ENCODE assay signal across 8 cellular contexts in genomic region chr1:231211005-231211857, GRCh38. TPM values are rescaled to one million over a fixed set of nuclear protein-coding genes. Genes with fewer than 3 reads are reported as not detected.
DNase-seq lines count a peak whose midpoint lies in the region; ATAC-seq and TF ChIP-seq lines count a peak whose summit lies in the region.

No MANE protein-coding gene starts in this region.

- ATAC-seq in HG02588 (IDR thresholded peaks at IDR 0.05; ENCODE audit: unreplicated experiment) (peak; percentile 86), SK-N-SH treated with all-trans-retinoic acid at 6 μM for 48 hours (peak; percentile 95), heart left ventricle (peak; percentile 50 to 89 (median 80))

- H3K4me3 Mint-ChIP-seq in activated naive CD8-positive, alpha-beta T cell, result peak overlapping the region; percentile 84
- peak overlapping the region; percentile 70 for H3K4me3 Mint-ChIP-seq in progenitor cell of endocrine pancreas (ENCODE audit: low read depth)

- H3K4me1 ChIP-seq in heart left ventricle, result peaks cover 0 to 9% (median 0%) of the 10 kb centered on the region in 12 donors

- peak overlapping the region; percentile 24 for H3K4me3 ChIP-seq in GM12875 (ENCODE audit: low read depth, low read length)
- H3K4me3 ChIP-seq in heart left ventricle, result peak overlapping the region in 9 of 12 donors; percentile 26 to 56 (median 48)

- no peaks in the 10 kb centered on the region for H3K9me3 Mint-ChIP-seq in activated naive CD8-positive, alpha-beta T cell (ENCODE audit: low read depth)
- no peaks in the 10 kb centered on the region for H3K9me3 Mint-ChIP-seq in progenitor cell of endocrine pancreas (ENCODE audit: low read depth)

- H3K36me3 Mint-ChIP-seq in activated naive CD8-positive, alpha-beta T cell, result no peaks in the 10 kb centered on the region
- no peaks in the 10 kb centered on the region for H3K36me3 Mint-ChIP-seq in progenitor cell of endocrine pancreas (ENCODE audit: insufficient read depth)

- H3K27me3 Mint-ChIP-seq in activated naive CD8-positive, alpha-beta T cell, result no peaks in the 10 kb centered on the region
- peaks cover 2% of the 10 kb centered on the region for H3K27me3 Mint-ChIP-seq in progenitor cell of endocrine pancreas

- intact Hi-C loops in heart left ventricle (cut with DNase I), result loop anchor here (1.0 to 10.0 kb wide), 12 partner anchors 116 to 414 kb away; partner anchors contain the start of gene ARV1 (in 1 of the 10)

- 18 to 19% (median 19%) methylated on average over 28 of the region's 28 CpGs for WGBS in heart left ventricle, 4 donors

- H3K4me1 Mint-ChIP-seq in activated naive CD8-positive, alpha-beta T cell (ENCODE audit: low read depth), result peaks cover 27% of the 10 kb centered on the region
- peaks cover 11% of the 10 kb centered on the region for H3K4me1 Mint-ChIP-seq in progenitor cell of endocrine pancreas (ENCODE audit: low read depth)

- H3K9me3 ChIP-seq in heart left ventricle, result no peaks in the 10 kb centered on the region

- peak; percentile 91 for TF ChIP-seq CTCF in GM12875 (IDR thresholded peaks at IDR 0.05; ENCODE audit: borderline replicate concordance, insufficient read depth, low read depth, low read length)
- peak; percentile 86 to 97 (median 93) for TF ChIP-seq CTCF in heart left ventricle (IDR thresholded peaks at IDR 0.05)
- TF ChIP-seq CTCF in progenitor cell of endocrine pancreas (IDR thresholded peaks at IDR 0.05; ENCODE audit: unreplicated experiment), result peak; percentile 97

- H3K36me3 ChIP-seq in heart left ventricle, result no peaks in the 10 kb centered on the region

- peak; percentile 50 for DNase-seq in MV-4-11 (lab: John Stamatoyannopoulos, UW)
- peak; percentile 64 to 84 (median 69) for DNase-seq in heart left ventricle
- DNase-seq in progenitor cell of endocrine pancreas (ENCODE audit: low spot score, unreplicated experiment), result peak; percentile 93
- peak; percentile 85 for DNase-seq in ureter (ENCODE audit: low spot score)

- H3K27ac ChIP-seq in heart left ventricle, result no peak overlapping the region

- H3K27ac Mint-ChIP-seq in activated naive CD8-positive, alpha-beta T cell, result no peak overlapping the region
- H3K27ac Mint-ChIP-seq in progenitor cell of endocrine pancreas, result peak overlapping the region; percentile 56

- no peak for TF ChIP-seq POLR2A in heart left ventricle (IDR thresholded peaks at IDR 0.05)

- H3K27me3 ChIP-seq in heart left ventricle, result peaks cover 0 to 18% (median 0%) of the 10 kb centered on the region in 9 donors

TF ChIP-seq in SK-N-SH treated with all-trans-retinoic acid at 6 μM for 48 hours, 23 proteins besides CTCF, POLR2A, EP300 and RAD21:
- TF ChIP-seq ZFP30 (CRISPR knock-in tag; IDR thresholded peaks at IDR 0.05), result no peak
- TF ChIP-seq GLIS3 (CRISPR knock-in tag; IDR thresholded peaks at IDR 0.05), result no peak
- TF ChIP-seq ZNF70 (CRISPR knock-in tag; IDR thresholded peaks at IDR 0.05), result no peak
- no peak for TF ChIP-seq ISL1 (CRISPR knock-in tag; IDR thresholded peaks at IDR 0.05)
- TF ChIP-seq ZNF565 (CRISPR knock-in tag; conservative IDR thresholded peaks at IDR 0.05; ENCODE audit: low read depth), result no peak
- no peak for TF ChIP-seq OSR1 (CRISPR knock-in tag; IDR thresholded peaks at IDR 0.05)
- TF ChIP-seq RARB (CRISPR knock-in tag; IDR thresholded peaks at IDR 0.05), result no peak
- no peak for TF ChIP-seq TCF4 (CRISPR knock-in tag; IDR thresholded peaks at IDR 0.05; ENCODE audit: borderline replicate concordance)
- no peak for TF ChIP-seq PPARA (CRISPR knock-in tag; IDR thresholded peaks at IDR 0.05; ENCODE audit: borderline replicate concordance)
- TF ChIP-seq ARNTL (CRISPR knock-in tag; IDR thresholded peaks at IDR 0.05; ENCODE audit: borderline replicate concordance, low read depth), result no peak
- TF ChIP-seq ESRRG (CRISPR knock-in tag; IDR thresholded peaks at IDR 0.05), result no peak
- TF ChIP-seq, protein P1, sequence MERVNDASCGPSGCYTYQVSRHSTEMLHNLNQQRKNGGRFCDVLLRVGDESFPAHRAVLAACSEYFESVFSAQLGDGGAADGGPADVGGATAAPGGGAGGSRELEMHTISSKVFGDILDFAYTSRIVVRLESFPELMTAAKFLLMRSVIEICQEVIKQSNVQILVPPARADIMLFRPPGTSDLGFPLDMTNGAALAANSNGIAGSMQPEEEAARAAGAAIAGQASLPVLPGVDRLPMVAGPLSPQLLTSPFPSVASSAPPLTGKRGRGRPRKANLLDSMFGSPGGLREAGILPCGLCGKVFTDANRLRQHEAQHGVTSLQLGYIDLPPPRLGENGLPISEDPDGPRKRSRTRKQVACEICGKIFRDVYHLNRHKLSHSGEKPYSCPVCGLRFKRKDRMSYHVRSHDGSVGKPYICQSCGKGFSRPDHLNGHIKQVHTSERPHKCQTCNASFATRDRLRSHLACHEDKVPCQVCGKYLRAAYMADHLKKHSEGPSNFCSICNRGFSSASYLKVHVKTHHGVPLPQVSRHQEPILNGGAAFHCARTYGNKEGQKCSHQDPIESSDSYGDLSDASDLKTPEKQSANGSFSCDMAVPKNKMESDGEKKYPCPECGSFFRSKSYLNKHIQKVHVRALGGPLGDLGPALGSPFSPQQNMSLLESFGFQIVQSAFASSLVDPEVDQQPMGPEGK (CRISPR knock-in tag; IDR thresholded peaks at IDR 0.05; ENCODE audit: borderline replicate concordance), result no peak
- TF ChIP-seq CSDC2 (CRISPR knock-in tag; IDR thresholded peaks at IDR 0.05), result no peak
- TF ChIP-seq ZC3H10 (CRISPR knock-in tag; IDR thresholded peaks at IDR 0.05), result no peak

RNA-seq across cellular contexts. Expression of gene GNPAT, which starts 29.8 kb away (rescaled TPM):
- total RNA-seq in heart left ventricle (10 to 100 TPM; 43.3 to 62.6 (median 52.8) TPM), progenitor cell of endocrine pancreas (69.9 and 70.2 TPM in 2 replicates), ureter (28.5 TPM)
- 10 to 100 TPM; 49.0 to 55.5 TPM for polyA plus RNA-seq in heart left ventricle

RNA-seq across cellular contexts. Expression of gene TRIM67, which starts 49.4 kb away (rescaled TPM):
- total RNA-seq in heart left ventricle, result under 1 TPM in 3 of 9 donors, not detected in 6; 0.12 to 0.16 (median 0.13) TPM
- polyA plus RNA-seq in heart left ventricle, result not detected
- total RNA-seq in progenitor cell of endocrine pancreas, result 0.05 and 0.09 TPM in 2 replicates
- not detected for total RNA-seq in ureter
